13 cellular contexts compared by ENCODE assay signal in the genomic region with DNA sequence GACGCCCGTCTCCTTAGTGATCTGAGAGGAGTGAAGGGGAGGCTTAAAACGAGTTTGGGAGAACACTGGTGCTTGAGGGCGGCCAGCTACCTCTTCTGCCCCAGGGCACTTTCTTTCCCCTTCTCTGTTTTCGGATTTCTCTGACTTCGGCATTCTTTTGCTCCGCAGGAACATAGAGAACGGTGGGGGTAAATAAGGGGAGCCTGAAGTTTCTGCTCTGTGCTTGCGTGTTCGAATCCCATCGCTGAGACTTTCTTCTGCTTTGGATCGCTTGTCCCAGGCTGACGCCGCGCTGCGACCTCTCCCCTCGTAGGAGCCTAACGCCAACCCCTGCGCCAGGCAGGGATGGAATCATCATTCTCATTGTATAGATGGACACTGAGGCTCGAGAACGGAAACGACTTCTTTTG. TPM values are rescaled to one million over a fixed set of nuclear protein-coding genes. Genes with fewer than 3 reads are reported as not detected.
DNase-seq lines count a peak whose midpoint lies in the region; ATAC-seq and TF ChIP-seq lines count a peak whose summit lies in the region.
"Had no signal": no experiment of that assay in that cellular context is flagged by ENCODE, and none has a peak within 500 bp of the region (broad histone marks: within the 10 kb centered on the region; RNA-seq: fewer than 3 reads in every experiment).

No MANE protein-coding gene starts in this region.

- no peak overlapping the region for H3K27ac ChIP-seq in OCI-LY3 (ENCODE audit: low read length)
- no peak overlapping the region for H3K27ac ChIP-seq in tibial artery
- H3K27ac ChIP-seq: 22Rv1, adrenal gland had no signal

- H3K4me1 ChIP-seq in OCI-LY3 (ENCODE audit: low read length) (peaks cover 7% of the 10 kb centered on the region; the same call in 1 of the 2 replicates), tibial artery (peaks cover 0 to 52% (median 35%) of the 10 kb centered on the region in 4 donors)

- no peak for ATAC-seq in GM18520 (IDR thresholded peaks at IDR 0.05; ENCODE audit: unreplicated experiment)

- intact Hi-C loops in tibial artery (cut with DNase I; ENCODE audit: low total_unique reads) = loop anchor here (10.0 kb wide), 2 partner anchors 291 to 401 kb away; no protein-coding TSS in a partner anchor

- H3K9ac ChIP-seq in OCI-LY3 (ENCODE audit: low read length) = no peak overlapping the region

- H3K4me3 Mint-ChIP-seq in osteocyte (ENCODE audit: unreplicated experiment) = peak overlapping the region; percentile 66

- no peak for TF ChIP-seq CTCF in OCI-LY3 (IDR thresholded peaks at IDR 0.05; ENCODE audit: low read depth, low read length)
- no peak for TF ChIP-seq CTCF in osteocyte (IDR thresholded peaks at IDR 0.05)
- no peak for TF ChIP-seq CTCF in tibial artery (IDR thresholded peaks at IDR 0.05)

- DNase-seq in DMS53 (lab: John Stamatoyannopoulos, UW) (peak; percentile 27), DMS53 treated with DMSO at 0.1 percent for 48 hours (lab: John Stamatoyannopoulos, UW; ENCODE audit: unreplicated experiment) (no peak), epidermal melanocyte (ENCODE audit: insufficient read length, low spot score) (peak; percentile 7), osteocyte (ENCODE audit: extremely low spot score, unreplicated experiment) (no peak), NCI-H2081 (lab: John Stamatoyannopoulos, UW) (no peak), tibial artery (no peak)
- DNase-seq: NCI-H1048 had no signal

- no peaks in the 10 kb centered on the region for H3K36me3 ChIP-seq in OCI-LY3 (replicated peaks; ENCODE audit: low read depth, low read length)
- no peaks in the 10 kb centered on the region for H3K36me3 ChIP-seq in tibial artery
- H3K36me3 ChIP-seq: adrenal gland had no signal

- H3K4me1 Mint-ChIP-seq in osteocyte (ENCODE audit: unreplicated experiment) = peaks cover 30% of the 10 kb centered on the region

- H4K20me1 ChIP-seq in OCI-LY3 (ENCODE audit: insufficient read depth, low read length) = no peaks in the 10 kb centered on the region

- no peaks in the 10 kb centered on the region for H3K9me3 Mint-ChIP-seq in osteocyte (ENCODE audit: unreplicated experiment)
- H3K9me3 Mint-ChIP-seq: natural killer cell treated with Interleukin-12 subunit alpha and Interleukin-12 subunit beta and Interleukin-15 and Interleukin-18, amount 100 ng/mL, for 72 hours had no signal

- no peaks in the 10 kb centered on the region for H3K27me3 ChIP-seq in OCI-LY3 (ENCODE audit: low read depth, low read length)
- H3K27me3 ChIP-seq in tibial artery = peaks cover 12 to 97% of the 10 kb centered on the region in 2 donors

- 0 out of 2 replicates have a peak overlapping the region, but pooled peaks have one; percentile 75 for H3K4me3 ChIP-seq in OCI-LY3 (ENCODE audit: low read length)
- no peak overlapping the region for H3K4me3 ChIP-seq in tibial artery

- peak overlapping the region; percentile 79 for H3K4me2 ChIP-seq in OCI-LY3 (ENCODE audit: low read length)

- H3K27ac Mint-ChIP-seq in osteocyte (ENCODE audit: unreplicated experiment) = no peak overlapping the region
- H3K27ac Mint-ChIP-seq: natural killer cell treated with Interleukin-12 subunit alpha and Interleukin-12 subunit beta and Interleukin-15 and Interleukin-18, amount 100 ng/mL, for 72 hours had no signal

- no peaks in the 10 kb centered on the region for H3K27me3 Mint-ChIP-seq in osteocyte (ENCODE audit: unreplicated experiment)

- H3K79me2 ChIP-seq in OCI-LY3 (ENCODE audit: low read length) = no peaks in the 10 kb centered on the region

- no peaks in the 10 kb centered on the region for H3K9me3 ChIP-seq in OCI-LY3 (ENCODE audit: insufficient read depth, low read length)
- no peaks in the 10 kb centered on the region for H3K9me3 ChIP-seq in tibial artery
- H3K9me3 ChIP-seq: adrenal gland had no signal

- no peak overlapping the region for H2AFZ ChIP-seq in OCI-LY3 (ENCODE audit: low read depth, low read length)

- peaks cover 3% of the 10 kb centered on the region for H3K36me3 Mint-ChIP-seq in osteocyte (ENCODE audit: unreplicated experiment)
- H3K36me3 Mint-ChIP-seq: natural killer cell treated with Interleukin-12 subunit alpha and Interleukin-12 subunit beta and Interleukin-15 and Interleukin-18, amount 100 ng/mL, for 72 hours had no signal

RNA-seq across cellular contexts. Expression of gene DLX2, which starts 3.0 kb away (rescaled TPM):
- total RNA-seq in osteocyte = 17.4 and 17.6 TPM in 2 replicates

RNA-seq across cellular contexts. Expression of gene DLX1, which starts 20.4 kb away (rescaled TPM):
- total RNA-seq in osteocyte = 25.2 and 29.7 TPM in 2 replicates
- total RNA-seq: glomerular endothelial cell; natural killer cell treated with Interleukin-12 subunit alpha and Interleukin-12 subunit beta and Interleukin-15 and Interleukin-18, amount 100 ng/mL, for 72 hours had no signal

Comparison
In these comparisons a context has a peak if more than half of its experiments do, and no peak if none do; other contexts are left out.
1. DNase-seq: peak in DMS53 (single experiment) and epidermal melanocyte (single experiment); none in DMS53 treated with DMSO at 0.1 percent for 48 hours (single experiment), osteocyte (single experiment), NCI-H2081 (0 of 2) and tibial artery (0 of 2).